Comparison of ENCODE assay signal across 17 cellular contexts in the genomic region with DNA sequence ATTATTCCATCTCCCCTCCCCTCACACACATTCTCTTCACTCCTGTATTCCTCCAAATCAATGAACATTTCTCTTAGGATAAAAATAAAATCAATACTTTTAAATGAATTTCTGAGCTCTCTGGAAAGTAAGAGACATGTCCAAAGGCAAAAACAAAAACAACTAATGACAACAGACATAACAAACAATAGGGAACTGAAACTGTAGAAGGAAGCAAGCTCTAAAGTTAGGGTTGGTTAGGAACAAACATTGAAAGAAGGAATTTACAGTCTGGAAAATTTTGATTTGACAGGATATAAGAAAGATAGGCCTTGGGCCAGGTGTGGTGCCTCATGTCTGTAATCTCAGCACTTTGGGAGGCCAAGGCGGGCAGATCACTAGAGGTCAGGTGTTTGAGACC. TPM values are rescaled to one million over a fixed set of nuclear protein-coding genes. Genes with fewer than 3 reads are reported as not detected.
DNase-seq lines count a peak whose midpoint lies in the region; ATAC-seq, FAIRE-seq and TF ChIP-seq lines count a peak whose summit lies in the region.
"Had no signal": no experiment of that assay in that cellular context is flagged by ENCODE, and none has a peak within 500 bp of the region (broad histone marks: within the 10 kb centered on the region; RNA-seq: fewer than 3 reads in every experiment).

No MANE protein-coding gene starts in this region.

- in situ Hi-C loops in GM12878 (cut with MboI) = no loop called here

- peaks cover 35% of the 10 kb centered on the region for H3K4me1 ChIP-seq in HUES6 (ENCODE audit: control insufficient read depth, insufficient read depth, low read length)
- H3K4me1 ChIP-seq in GM12878 (ENCODE audit: control insufficient read depth, insufficient read depth, low read length) = no peaks in the 10 kb centered on the region
- H3K4me1 ChIP-seq in trophoblast cell (ENCODE audit: control insufficient read depth in 1 of 2, insufficient read depth in 2 of 2, low read length in 2 of 2) = peaks cover 2 to 4% of the 10 kb centered on the region in 2 experiments

- DNase-seq in CD1c-positive myeloid dendritic cell (ENCODE audit: extremely low spot score) (peak; percentile 35), GM12878 (ENCODE audit: low read depth, low spot score) (no peak), trophoblast cell (no peak), HTR-8/SVneo (ENCODE audit: insufficient read length, low spot score) (no peak)
- DNase-seq in activated CD4-positive, alpha-beta T cell treated with anti-CD3 and anti-CD28 coated beads for 48 hours = no peak
- DNase-seq: 8988T; AML-193; CD4-positive, alpha-beta T cell; DMS79; HCEC 1CT; Karpas-422 had no signal

- H3K4ac ChIP-seq in trophoblast cell (ENCODE audit: low read depth, low read length) = no peak overlapping the region

- H3K9ac ChIP-seq in HUES6 (ENCODE audit: low read length) (no peak overlapping the region), GM12878 (ENCODE audit: control insufficient read depth, insufficient read depth, low read length) (no peak overlapping the region), trophoblast cell (ENCODE audit: low read length) (no peak overlapping the region)
- H3K9ac ChIP-seq: BLaER1 had no signal

- H3K4me3 ChIP-seq in HUES6 (ENCODE audit: low read depth, low read length) (no peak overlapping the region), GM12878 (no peak overlapping the region), trophoblast cell (ENCODE audit: low read depth, low read length) (no peak overlapping the region)
- H3K4me3 ChIP-seq: BLaER1, K562 had no signal

- no peak overlapping the region for H2BK12ac ChIP-seq in trophoblast cell (ENCODE audit: low read length)

- CTCF ChIA-PET in GM12878 (lab: Yijun Ruan, JAX) = no interaction called here

- H4K20me1 ChIP-seq in GM12878 (ENCODE audit: control insufficient read depth, insufficient read depth) = no peaks in the 10 kb centered on the region
- H4K20me1 ChIP-seq: BLaER1 had no signal

- no peak overlapping the region for H3K18ac ChIP-seq in trophoblast cell (ENCODE audit: low read length)

- no peak overlapping the region for H2AK5ac ChIP-seq in trophoblast cell (ENCODE audit: low read length)

- H4K8ac ChIP-seq in trophoblast cell (ENCODE audit: low read depth, low read length) = peak overlapping the region; percentile 10

- no peak for TF ChIP-seq POLR2A in GM12878 (IDR thresholded peaks at IDR 0.05; ENCODE audit: low read depth, low read length)

- no peak for FAIRE-seq in GM12878 (lab: Jason Lieb, UNC)
- no peak for FAIRE-seq in HTR-8/SVneo (lab: Jason Lieb, UNC)
- FAIRE-seq: K562 had no signal

- no peak overlapping the region for H2BK5ac ChIP-seq in trophoblast cell (ENCODE audit: low read depth, low read length, poor library complexity)

- no peaks in the 10 kb centered on the region for H3K79me2 ChIP-seq in GM12878 (ENCODE audit: control insufficient read depth, insufficient read depth, low read length)
- H3K79me2 ChIP-seq in trophoblast cell (ENCODE audit: control insufficient read depth, insufficient read depth, low read length, poor library complexity) = no peaks in the 10 kb centered on the region

- H2AFZ ChIP-seq in GM12878 (ENCODE audit: control insufficient read depth, low read depth, low read length) (no peak overlapping the region), trophoblast cell (ENCODE audit: insufficient read depth, low read length, poor library complexity) (no peak overlapping the region)

- ATAC-seq in GM12878 (no peak), esophagus mucosa (no peak)
- ATAC-seq: K562 had no signal

- H3K23ac ChIP-seq in trophoblast cell (ENCODE audit: low read length) = no peak overlapping the region

- RAD21 ChIA-PET in GM12878 (lab: Charles Lee; ENCODE audit: unreplicated experiment) = no interaction called here

- H4K12ac ChIP-seq in trophoblast cell (ENCODE audit: low read depth, low read length) = no peak overlapping the region

- H3K27ac ChIP-seq in HUES6 (ENCODE audit: low read depth, low read length) (0 out of 2 replicates have a peak overlapping the region, but pooled peaks have one; percentile 13), GM12878 (ENCODE audit: control insufficient read depth, insufficient read depth) (no peak overlapping the region), trophoblast cell (ENCODE audit: low read depth, low read length) (no peak overlapping the region)
- H3K27ac ChIP-seq: BLaER1 had no signal

- H2BK120ac ChIP-seq in trophoblast cell (ENCODE audit: insufficient read depth, low read length, poor library complexity) = peak overlapping the region; percentile 33

- H3K9me3 ChIP-seq in HUES6 (ENCODE audit: control insufficient read depth, insufficient read depth, low read depth, low read length) = peaks cover 2% of the 10 kb centered on the region; the same call in 1 of the 2 replicates
- H3K9me3 ChIP-seq in GM12878 (replicated peaks; ENCODE audit: control insufficient read depth, insufficient read depth, low read length) = no peaks in the 10 kb centered on the region
- H3K9me3 ChIP-seq in trophoblast cell (ENCODE audit: insufficient read depth, low read depth, low read length) = peaks cover 2% of the 10 kb centered on the region
- H3K9me3 ChIP-seq: BLaER1 had no signal

- H3K36me3 ChIP-seq in HUES6 (ENCODE audit: control insufficient read depth, insufficient read depth, low read length) = no peaks in the 10 kb centered on the region
- no peaks in the 10 kb centered on the region for H3K36me3 ChIP-seq in GM12878 (ENCODE audit: control insufficient read depth in 2 of 2, insufficient read depth in 2 of 2, low read length in 1 of 2)
- H3K36me3 ChIP-seq in trophoblast cell (ENCODE audit: control insufficient read depth in 1 of 2, insufficient read depth in 2 of 2, low read length in 2 of 2) = no peaks in the 10 kb centered on the region
- H3K36me3 ChIP-seq: BLaER1 had no signal

- TF ChIP-seq RAD21 in GM12878 (IDR thresholded peaks at IDR 0.05; ENCODE audit: insufficient read depth, low read depth, low read length) = no peak

- intact Hi-C loops in GM12878 (cut with micrococcal nuclease; ENCODE audit: unreplicated experiment) = no loop called here

- H3K79me1 ChIP-seq in trophoblast cell (ENCODE audit: low read length) = peaks cover 1% of the 10 kb centered on the region

- no peak overlapping the region for H3K14ac ChIP-seq in trophoblast cell (ENCODE audit: low read length)

- no peak for TF ChIP-seq EP300 in GM12878 (IDR thresholded peaks at IDR 0.05; ENCODE audit: borderline replicate concordance in 1 of 2, control insufficient read depth in 1 of 2, low read depth in 2 of 2, low read length in 2 of 2)

- SMC1A ChIA-PET in GM12878 (lab: Charles Lee; ENCODE audit: uncharacterized antibody, unreplicated experiment) = interaction anchor here (0.6 to 1.2 kb wide), 3 partner anchors 84 to 152 kb away, joined by 3 to 4 read pairs (median 4); no protein-coding TSS in a partner anchor

- no peak overlapping the region for H3K4me2 ChIP-seq in GM12878 (ENCODE audit: control insufficient read depth, insufficient read depth)
- no peak overlapping the region for H3K4me2 ChIP-seq in trophoblast cell (ENCODE audit: low read length)
- H3K4me2 ChIP-seq: BLaER1 had no signal

- TF ChIP-seq CTCF in GM12878 (IDR thresholded peaks at IDR 0.05 in 2 of 3, conservative IDR thresholded peaks at IDR 0.05 in 1 of 3; ENCODE audit: control insufficient read depth in 2 of 3, extremely low read depth in 1 of 3, insufficient read depth in 1 of 3, low read depth in 3 of 3, low read length in 3 of 3) = no peak

- H4K91ac ChIP-seq in trophoblast cell (ENCODE audit: low read depth, low read length) = peak overlapping the region; percentile 47

- no peaks in the 10 kb centered on the region for H3K27me3 ChIP-seq in HUES6 (ENCODE audit: control insufficient read depth, insufficient read depth, low read length)
- H3K27me3 ChIP-seq in GM12878 (replicated peaks in 1 of 2; ENCODE audit: control insufficient read depth in 2 of 2, insufficient read depth in 2 of 2, low read length in 1 of 2) = no peaks in the 10 kb centered on the region
- no peaks in the 10 kb centered on the region for H3K27me3 ChIP-seq in trophoblast cell (ENCODE audit: insufficient read depth, low read length)
- H3K27me3 ChIP-seq: BLaER1 had no signal

- WGBS in GM12878 (ENCODE audit: insufficient coverage, insufficient replicate concordance, low lambda C conversion rate, missing lambda C conversion rate) = 0% methylated on average over 1 of the region's 1 CpG
- WGBS in trophoblast cell (ENCODE audit: extremely low coverage, insufficient coverage, insufficient read length) = no CpG with 5 or more reads among the region's 1 CpG

- BruUV-seq in GM12878 (replicated peaks; lab: Mats Ljungman, UMichigan) = no TSS peak

- POLR2A ChIA-PET in GM12878 (lab: Charles Lee) = no interaction called here

RNA-seq across cellular contexts. Expression of a gene that starts 17.5 kb away (rescaled TPM):
- total RNA-seq in GM12878 (2013; cell fraction: nucleolus; rRNA removed) = not detected in 2 replicates
- total RNA-seq in GM12878 (2014; rRNA removed) (not detected in 2 replicates), GM12878 (2014; rRNA removed; fragmentation: Illumina TruSeq; extraction: Trizol) (not detected in 2 replicates), GM12878 (2021) (not detected in 2 replicates), esophagus mucosa (1.6 TPM)
- not detected for polyA plus RNA-seq in GM12878 (2011; ENCODE audit: low read depth)
- polyA plus RNA-seq in GM12878 (2011; rRNA removed) (0.12 and 0.15 TPM in 2 replicates), GM12878 (2014; fragmentation: Illumina TruSeq; extraction: Trizol) (not detected in 2 replicates), GM12878 (2014; fragmentation: Nextera tagmentation; extraction: Ambion mirVana) (not detected), GM12878 (2014; rRNA removed) (not detected in 2 replicates), GM12878 (2016; fragmentation: Nextera tagmentation; extraction: Ambion mirVana) (not detected)
- polyA plus RNA-seq in GM12878 (2011; cell fraction: cytosol; rRNA removed) = 0.03 and 0.08 TPM in 2 replicates
- polyA plus RNA-seq in GM12878 (2011; cell fraction: nucleus; rRNA removed) = 0.09 and 0.10 TPM in 2 replicates
- polyA plus RNA-seq in GM12878 (2012) = not detected in 2 replicates
- not detected in 2 replicates for polyA minus RNA-seq in GM12878 (2011; rRNA and poly(A)+ RNA removed)
- not detected in 2 replicates for polyA minus RNA-seq in GM12878 (2011; cell fraction: cytosol; rRNA and poly(A)+ RNA removed)
- polyA minus RNA-seq in GM12878 (2011; cell fraction: nucleus; rRNA and poly(A)+ RNA removed) = not detected in 2 replicates
- polyA plus RNA-seq in trophoblast cell (2013) = 0.47 and 0.57 TPM in 2 replicates
- total RNA-seq: CD4-positive, alpha-beta T cell; G401; H4 had no signal

RNA-seq across cellular contexts. Expression of a gene that starts 43.0 kb away (rescaled TPM):
- total RNA-seq in GM12878 (2013; cell fraction: nucleolus; rRNA removed) = 87.3 and 91.0 TPM in 2 replicates
- total RNA-seq in GM12878 (2014; rRNA removed) = 23.9 and 24.6 TPM in 2 replicates
- 17.0 and 17.2 TPM in 2 replicates for total RNA-seq in GM12878 (2014; rRNA removed; fragmentation: Illumina TruSeq; extraction: Trizol)
- 19.9 and 23.7 TPM in 2 replicates for total RNA-seq in GM12878 (2021)
- polyA plus RNA-seq in GM12878 (2011; ENCODE audit: low read depth) = 17.8 TPM
- polyA plus RNA-seq in GM12878 (2011; rRNA removed) = 23.6 and 28.7 TPM in 2 replicates
- 34.5 and 40.0 TPM in 2 replicates for polyA plus RNA-seq in GM12878 (2011; cell fraction: cytosol; rRNA removed)
- 56.1 and 63.4 TPM in 2 replicates for polyA plus RNA-seq in GM12878 (2011; cell fraction: nucleus; rRNA removed)
- 13.2 and 15.7 TPM in 2 replicates for polyA plus RNA-seq in GM12878 (2012)
- 12.5 and 14.7 TPM in 2 replicates for polyA plus RNA-seq in GM12878 (2014; fragmentation: Illumina TruSeq; extraction: Trizol)
- polyA plus RNA-seq in GM12878 (2014; fragmentation: Nextera tagmentation; extraction: Ambion mirVana) = 1 to 10 TPM; 2.3 to 2.4 TPM
- polyA plus RNA-seq in GM12878 (2014; rRNA removed) = 12.9 and 13.5 TPM in 2 replicates
- polyA plus RNA-seq in GM12878 (2016; fragmentation: Nextera tagmentation; extraction: Ambion mirVana) = 1 to 10 TPM; 8.1 TPM
- 111 and 130 TPM in 2 replicates for polyA minus RNA-seq in GM12878 (2011; rRNA and poly(A)+ RNA removed)
- 21.9 and 45.7 TPM in 2 replicates for polyA minus RNA-seq in GM12878 (2011; cell fraction: cytosol; rRNA and poly(A)+ RNA removed)
- polyA minus RNA-seq in GM12878 (2011; cell fraction: nucleus; rRNA and poly(A)+ RNA removed) = 129 and 171 TPM in 2 replicates
- 5.5 and 5.6 TPM in 2 replicates for polyA plus RNA-seq in trophoblast cell (2013)
- total RNA-seq in esophagus mucosa = 4.0 TPM
